Comparison of ENCODE assay signal across 18 cellular contexts in the genomic region with DNA sequence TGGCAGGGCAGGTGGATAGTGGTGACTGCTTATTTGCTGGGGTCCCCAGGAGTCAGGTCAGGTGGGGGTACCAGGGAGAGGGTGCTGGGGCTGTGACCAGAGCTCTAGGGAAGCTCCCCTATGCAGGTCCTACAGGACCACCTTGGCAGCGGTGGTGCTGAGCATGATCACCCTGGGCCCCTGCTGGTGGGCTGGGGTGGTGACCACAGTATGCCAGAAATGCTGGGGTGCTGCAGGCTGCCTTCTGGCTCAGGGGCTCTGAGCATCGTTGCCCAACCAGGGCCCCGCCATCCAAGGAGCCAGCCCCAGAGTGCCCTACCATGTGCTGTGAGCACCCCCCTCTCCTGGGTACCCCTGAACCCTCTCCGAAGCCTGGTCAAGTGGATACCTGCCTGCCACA. TPM values are rescaled to one million over a fixed set of nuclear protein-coding genes. Genes with fewer than 3 reads are reported as not detected.
DNase-seq lines count a peak whose midpoint lies in the region; ATAC-seq and TF ChIP-seq lines count a peak whose summit lies in the region.
"Had no signal": no experiment of that assay in that cellular context is flagged by ENCODE, and none has a peak within 500 bp of the region (broad histone marks: within the 10 kb centered on the region; RNA-seq: fewer than 3 reads in every experiment).

No MANE protein-coding gene starts in this region.

- H3K27ac ChIP-seq in IMR-90 (ENCODE audit: insufficient read depth, low read length): no peak overlapping the region
- peak overlapping the region in 3 of 4 donors; percentile 20 to 80 (median 73) for H3K27ac ChIP-seq in esophagus squamous epithelium
- peak overlapping the region; percentile 61 for H3K27ac ChIP-seq in psoas muscle
- H3K27ac ChIP-seq: epithelial cell of prostate, hepatocyte, testis had no signal

- POLR2A ChIA-PET in IMR-90 (lab: Charles Lee; ENCODE audit: unreplicated experiment): no interaction called here

- H3K56ac ChIP-seq in IMR-90 (ENCODE audit: extremely low read depth, insufficient read depth, low read length): no peak overlapping the region

- no peak overlapping the region for H4K8ac ChIP-seq in IMR-90 (ENCODE audit: low read depth in 2 of 2, low read length in 2 of 2)

- DNase-seq in CD14-positive monocyte (ENCODE audit: low spot score) (no peak), IMR-90 (no peak), esophagus squamous epithelium (lab: John Stamatoyannopoulos, UW) (no peak), psoas muscle (no peak), globus pallidus (ENCODE audit: low spot score) (no peak)
- DNase-seq in activated T-cell treated with anti-CD3 and anti-CD28 coated beads, Interleukin-2, amount 50 U/mL, for 24 hours: no peak
- DNase-seq in activated CD8-positive, alpha-beta memory T cell treated with anti-CD3 and anti-CD28 coated beads, Interleukin-2, amount 50 U/mL, for 4 hours: no peak
- DNase-seq: activated CD4-positive, alpha-beta T cell treated with anti-CD3 and anti-CD28 coated beads, Interleukin-2, amount 50 U/mL, for 4 hours; CD4-positive, CD25-positive, alpha-beta regulatory T cell; naive B cell; NCI-H2081; NCI-H69; testis had no signal

- peaks cover 0 to 4% (median 0%) of the 10 kb centered on the region in 7 donors for H3K9me3 Mint-ChIP-seq in CD14-positive monocyte
- no peaks in the 10 kb centered on the region for H3K9me3 Mint-ChIP-seq in activated T-cell treated with anti-CD3 and anti-CD28 coated beads, Interleukin-2, amount 50 U/mL, for 24 hours
- H3K9me3 Mint-ChIP-seq: CD4-positive, CD25-positive, alpha-beta regulatory T cell; naive B cell had no signal

- no peaks in the 10 kb centered on the region for H3K79me1 ChIP-seq in IMR-90 (ENCODE audit: low read depth in 1 of 2, low read length in 2 of 2)

- no peak overlapping the region for H3K14ac ChIP-seq in IMR-90 (replicated peaks; ENCODE audit: low read depth, low read length)

- no peak overlapping the region for H2AK9ac ChIP-seq in IMR-90 (replicated peaks; ENCODE audit: low read depth, low read length, poor library complexity)

- no peak for TF ChIP-seq POLR2A in IMR-90 (IDR thresholded peaks at IDR 0.05; ENCODE audit: low read depth, low read length)
- no peak for TF ChIP-seq POLR2A in esophagus squamous epithelium (IDR thresholded peaks at IDR 0.05)

- H2AFZ ChIP-seq in IMR-90 (replicated peaks; ENCODE audit: low read length, poor library complexity): peak overlapping the region; percentile 70
- H2AFZ ChIP-seq: hepatocyte had no signal

- peak overlapping the region in 1 of 2 donors; percentile 61 for H3K4me3 Mint-ChIP-seq in CD14-positive monocyte
- H3K4me3 Mint-ChIP-seq in activated T-cell treated with anti-CD3 and anti-CD28 coated beads, Interleukin-2, amount 50 U/mL, for 24 hours: no peak overlapping the region
- H3K4me3 Mint-ChIP-seq: CD4-positive, CD25-positive, alpha-beta regulatory T cell had no signal

- peaks cover 60 to 89% (median 68%) of the 10 kb centered on the region in 3 donors for H3K27me3 Mint-ChIP-seq in CD14-positive monocyte (ENCODE audit: low read depth in 3 of 3)
- H3K27me3 Mint-ChIP-seq in activated T-cell treated with anti-CD3 and anti-CD28 coated beads, Interleukin-2, amount 50 U/mL, for 24 hours: peaks cover 58% of the 10 kb centered on the region

- no peak overlapping the region for H2BK120ac ChIP-seq in IMR-90 (ENCODE audit: low read depth, low read length)

- BruUV-seq in IMR-90 (replicated peaks; lab: Mats Ljungman, UMichigan): no TSS peak

- no peak overlapping the region for H3K4me2 ChIP-seq in IMR-90 (ENCODE audit: low read depth, low read length)
- H3K4me2 ChIP-seq: hepatocyte had no signal

- intact Hi-C loops in CD14-positive monocyte (cut with micrococcal nuclease) (no loop called here), IMR-90 (cut with micrococcal nuclease) (no loop called here), esophagus squamous epithelium (cut with DNase I) (no loop called here), psoas muscle (cut with DNase I) (loop anchor here in 1 of 2 donors (5.0 kb wide), 1 partner anchor 106 kb away; no protein-coding TSS in a partner anchor)

- in situ Hi-C loops in IMR-90 (cut with MboI; ENCODE audit: low sequenced_read_pairs): no loop called here

- TF ChIP-seq RAD21 in IMR-90 (IDR thresholded peaks at IDR 0.05; ENCODE audit: low read length): no peak

- H3K9me1 ChIP-seq in IMR-90 (ENCODE audit: insufficient read depth, low read length): no peaks in the 10 kb centered on the region

- H3K36me3 ChIP-seq in IMR-90 (ENCODE audit: control insufficient read depth, insufficient read depth, low read length) (no peaks in the 10 kb centered on the region), esophagus squamous epithelium (no peaks in the 10 kb centered on the region), psoas muscle (ENCODE audit: insufficient read depth in 1 of 2, low read depth in 1 of 2) (no peaks in the 10 kb centered on the region)
- H3K36me3 ChIP-seq: adrenal gland had no signal

- H3K27ac Mint-ChIP-seq in CD14-positive monocyte: no peak overlapping the region
- no peak overlapping the region for H3K27ac Mint-ChIP-seq in activated T-cell treated with anti-CD3 and anti-CD28 coated beads, Interleukin-2, amount 50 U/mL, for 24 hours

- H3K9me3 ChIP-seq in IMR-90 (ENCODE audit: control insufficient read depth, insufficient read depth, low read length) (no peaks in the 10 kb centered on the region), esophagus squamous epithelium (no peaks in the 10 kb centered on the region), psoas muscle (no peaks in the 10 kb centered on the region)
- H3K9me3 ChIP-seq: adrenal gland, testis had no signal

- H2BK20ac ChIP-seq in IMR-90 (ENCODE audit: low read depth, low read length): no peak overlapping the region

- dilution Hi-C loops in IMR-90 (cut with HindIII; ENCODE audit: low sequenced_read_pairs, unreplicated experiment): no loop called here

- no peak overlapping the region for H2BK15ac ChIP-seq in IMR-90 (ENCODE audit: low read depth, low read length)

- no peak overlapping the region for H3K4ac ChIP-seq in IMR-90 (ENCODE audit: low read depth, low read length)

- no peak overlapping the region for H4K91ac ChIP-seq in IMR-90 (ENCODE audit: insufficient read depth, low read depth, low read length)

- H3K23ac ChIP-seq in IMR-90 (ENCODE audit: low read depth, low read length): no peak overlapping the region

- H2AK5ac ChIP-seq in IMR-90 (ENCODE audit: low read depth, low read length): no peak overlapping the region

- no peaks in the 10 kb centered on the region; the same call in 1 of the 2 replicates for H4K20me1 ChIP-seq in IMR-90 (ENCODE audit: insufficient read depth, low read length)

- CTCF ChIA-PET in IMR-90 (lab: Yijun Ruan, JAX): no interaction called here

- ATAC-seq in IMR-90 (ENCODE audit: low read depth) (no peak), psoas muscle (no peak), GM19463 (IDR thresholded peaks at IDR 0.05; ENCODE audit: unreplicated experiment) (no peak)
- ATAC-seq: GM12878 had no signal

- H3K27me3 ChIP-seq in IMR-90 (ENCODE audit: control insufficient read depth, insufficient read depth, low read length) (peaks cover 44% of the 10 kb centered on the region), esophagus squamous epithelium (peaks cover 6 to 97% (median 16%) of the 10 kb centered on the region in 4 donors), psoas muscle (ENCODE audit: insufficient read depth in 3 of 3, low read length in 2 of 3) (peaks cover 0 to 48% (median 12%) of the 10 kb centered on the region in 3 donors)
- H3K27me3 ChIP-seq: testis had no signal

- H3K18ac ChIP-seq in IMR-90 (ENCODE audit: low read depth, low read length): no peak overlapping the region

- H3K4me1 Mint-ChIP-seq in CD14-positive monocyte: peaks cover 20% of the 10 kb centered on the region
- H3K4me1 Mint-ChIP-seq in activated T-cell treated with anti-CD3 and anti-CD28 coated beads, Interleukin-2, amount 50 U/mL, for 24 hours (ENCODE audit: low read depth): peaks cover 37% of the 10 kb centered on the region

- WGBS in IMR-90 (ENCODE audit: extremely low coverage in 2 of 2, insufficient read length in 1 of 2), 2 experiments: 70% methylated on average over 2 of the region's 4 CpGs; no CpG with 5 or more reads in 1 of the 2 experiments
- 90% methylated on average over 2 of the region's 4 CpGs; no CpG with 5 or more reads in 1 of the 2 donors for WGBS in esophagus squamous epithelium, 2 donors
- 74 to 86% (median 85%) methylated on average over 4 of the region's 4 CpGs for WGBS in psoas muscle, 3 donors

- H2BK5ac ChIP-seq in IMR-90 (ENCODE audit: low read depth, low read length, poor library complexity, severe bottlenecking): no peak overlapping the region

- H4K5ac ChIP-seq in IMR-90 (ENCODE audit: low read depth, low read length): no peak overlapping the region

- H3K36me3 Mint-ChIP-seq in CD14-positive monocyte: no peaks in the 10 kb centered on the region
- H3K36me3 Mint-ChIP-seq in activated T-cell treated with anti-CD3 and anti-CD28 coated beads, Interleukin-2, amount 50 U/mL, for 24 hours (ENCODE audit: low read depth): no peaks in the 10 kb centered on the region
- H3K36me3 Mint-ChIP-seq: CD4-positive, CD25-positive, alpha-beta regulatory T cell; naive B cell had no signal

- H3K9ac ChIP-seq in IMR-90 (ENCODE audit: low read depth, low read length): no peak overlapping the region

- peak; percentile 26 for TF ChIP-seq CTCF in CD14-positive monocyte (IDR thresholded peaks at IDR 0.05)
- no peak for TF ChIP-seq CTCF in IMR-90 (conservative IDR thresholded peaks at IDR 0.05; ENCODE audit: low read depth, low read length)
- no peak for TF ChIP-seq CTCF in esophagus squamous epithelium (IDR thresholded peaks at IDR 0.05)
- no peak for TF ChIP-seq CTCF in psoas muscle (IDR thresholded peaks at IDR 0.05)

- H3K4me1 ChIP-seq in IMR-90 (ENCODE audit: control insufficient read depth, insufficient read depth, low read length) (peaks cover 3% of the 10 kb centered on the region; the same call in 1 of the 2 replicates), esophagus squamous epithelium (peaks cover 20 to 89% (median 54%) of the 10 kb centered on the region in 3 donors), psoas muscle (peaks cover 16% of the 10 kb centered on the region)

- H3K4me3 ChIP-seq in IMR-90 (ENCODE audit: insufficient read depth, low read depth, low read length) (no peak overlapping the region), esophagus squamous epithelium (no peak overlapping the region), psoas muscle (no peak overlapping the region)
- H3K4me3 ChIP-seq: adrenal gland, GM12878, hepatocyte, testis had no signal

RNA-seq across cellular contexts. Expression of a gene that starts 17.5 kb away (rescaled TPM):
- 10 to 100 TPM; 23.9 to 37.4 TPM for polyA plus RNA-seq in CD14-positive monocyte
- 5.6 and 6.4 TPM in 2 replicates for total RNA-seq in IMR-90 (2012; rRNA removed)
- 9.3 and 11.8 TPM in 2 replicates for polyA plus RNA-seq in IMR-90 (2012; rRNA removed)
- 25.5 TPM in 2 replicates for polyA plus RNA-seq in IMR-90 (2012; cell fraction: cytosol; rRNA removed)
- polyA plus RNA-seq in IMR-90 (2012; cell fraction: nucleus; rRNA removed; ENCODE audit: low replicate concordance): 12.8 and 30.0 TPM in 2 replicates
- 10 to 100 TPM in 3 of 4 donors, 1 to 10 TPM in 1; 9.7 to 17.6 (median 15.4) TPM for total RNA-seq in esophagus squamous epithelium
- total RNA-seq in psoas muscle: 10 to 100 TPM; 23.3 to 44.5 (median 24.6) TPM
- polyA plus RNA-seq in psoas muscle: 10 to 100 TPM; 14.7 to 45.4 (median 22.3) TPM

RNA-seq across cellular contexts. Expression of a gene that starts 30.0 kb away (rescaled TPM):
- polyA plus RNA-seq in CD14-positive monocyte (not detected), IMR-90 (2012; rRNA removed) (0.20 and 0.58 TPM in 2 replicates), psoas muscle (10 to 100 TPM; 10.6 to 25.9 (median 10.6) TPM)
- total RNA-seq in IMR-90 (2012; rRNA removed) (0.18 and 0.28 TPM in 2 replicates), esophagus squamous epithelium (10 to 100 TPM; 20.7 to 29.4 (median 23.3) TPM), psoas muscle (10 to 100 TPM; 18.4 to 34.0 (median 28.2) TPM)
- 0.25 and 0.58 TPM in 2 replicates for polyA plus RNA-seq in IMR-90 (2012; cell fraction: cytosol; rRNA removed)
- 3.9 and 5.8 TPM in 2 replicates for polyA plus RNA-seq in IMR-90 (2012; cell fraction: nucleus; rRNA removed; ENCODE audit: low replicate concordance)

RNA-seq across cellular contexts. Expression of a gene that starts 49.7 kb away (rescaled TPM):
- polyA plus RNA-seq in CD14-positive monocyte (1 to 10 TPM; 1.3 to 6.3 TPM), IMR-90 (2012; rRNA removed) (33.9 and 37.4 TPM in 2 replicates), psoas muscle (10 to 100 TPM; 48.3 to 79.7 (median 72.2) TPM)
- total RNA-seq in IMR-90 (2012; rRNA removed) (31.4 and 43.9 TPM in 2 replicates), esophagus squamous epithelium (10 to 100 TPM; 41.0 to 52.7 (median 46.9) TPM), psoas muscle (10 to 100 TPM; 56.9 to 75.3 (median 69.1) TPM)
- polyA plus RNA-seq in IMR-90 (2012; cell fraction: cytosol; rRNA removed): 41.8 and 43.5 TPM in 2 replicates
- 99.5 and 153 TPM in 2 replicates for polyA plus RNA-seq in IMR-90 (2012; cell fraction: nucleus; rRNA removed; ENCODE audit: low replicate concordance)

Comparison
In these comparisons a context has a peak if more than half of its experiments do, and no peak if none do; other contexts are left out.
1. RNA of a gene that starts 30.0 kb away (total RNA-seq): 18.4 to 34.0 TPM in psoas muscle and 20.7 to 29.4 TPM in esophagus squamous epithelium; 0.18 to 0.28 TPM in IMR-90; every median in the first group is over 10 times any median in the second.